ENCODE assay signal across 1 cellular context in genomic region chr6:117689584-117689983, GRCh38.
TF ChIP-seq lines count a peak whose summit lies in the region.

No MANE protein-coding gene starts in this region.

TF ChIP-seq in HepG2, 621 proteins besides CTCF, POLR2A, EP300 and RAD21 (continued from another document):
- TF ChIP-seq ZNF770 (CRISPR knock-in tag; IDR thresholded peaks at IDR 0.05) = peak; percentile 93
